In the genomic region with DNA sequence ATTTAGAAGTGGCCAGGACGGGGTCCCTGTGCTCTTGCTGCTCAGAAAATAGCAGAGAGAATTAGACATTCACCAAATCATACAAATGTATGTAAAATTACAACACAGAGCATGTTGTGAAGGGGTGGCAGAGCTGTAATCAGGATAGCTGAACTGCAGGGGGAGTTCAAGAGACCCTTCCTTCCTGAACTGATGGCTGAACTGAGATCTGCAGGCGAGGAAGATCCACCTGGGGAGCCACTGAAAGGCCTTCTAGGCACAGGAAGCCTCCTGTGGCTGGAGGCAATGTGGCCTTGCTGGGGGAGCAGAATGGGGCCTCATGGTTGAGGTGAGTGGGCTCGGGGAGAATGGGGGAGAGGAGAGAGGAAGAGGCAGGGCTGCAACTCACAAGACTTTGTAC, we compare ENCODE assay signal across 27 cellular contexts.
"Had no signal": no experiment of that assay in that cellular context is flagged by ENCODE, and none has a peak within 500 bp of the region (broad histone marks: within the 10 kb centered on the region; RNA-seq: fewer than 3 reads in every experiment).

No MANE protein-coding gene starts in this region.

- H3K27ac Mint-ChIP-seq: naive thymus-derived CD8-positive, alpha-beta T cell; nephron; progenitor cell of endocrine pancreas; stimulated activated memory B cell treated with anti-CD40 and anti-IgM and Interleukin-4, amounts not matched to agents 10 μg/mL and 1 μg/mL and 100 μg/mL, for 72 hours; stimulated activated naive CD8-positive, alpha-beta T cell treated with anti-CD3 and anti-CD28 coated beads, Interleukin-15, amount 100 ng/mL, for 72 hours; type B pancreatic cell had no signal

- H3K4me2 ChIP-seq: hepatocyte, smooth muscle cell had no signal

- H2AFZ ChIP-seq: hepatocyte had no signal

- H3K27me3 ChIP-seq: hepatocyte, left lung, right atrium auricular region, right lobe of liver, tibial nerve, vagina had no signal

- H3K36me3 ChIP-seq: heart right ventricle, left lung, lower lobe of right lung, right atrium auricular region, right lobe of liver, tibial nerve, vagina had no signal

- H3K79me2 ChIP-seq: hepatocyte had no signal

- H3K4me1 ChIP-seq: heart right ventricle, left lung, right atrium auricular region, right lobe of liver, tibial nerve, vagina had no signal

- H3K4me3 ChIP-seq: heart right ventricle, hepatocyte, left lung, lower lobe of right lung, right atrium auricular region, right lobe of liver, smooth muscle cell, tibial nerve, vagina had no signal

- H3K4me3 Mint-ChIP-seq: naive thymus-derived CD8-positive, alpha-beta T cell; nephron; neural crest cell; stimulated activated memory B cell treated with anti-CD40 and anti-IgM and Interleukin-4, amounts not matched to agents 10 μg/mL and 1 μg/mL and 100 μg/mL, for 72 hours; stimulated activated naive CD8-positive, alpha-beta T cell treated with anti-CD3 and anti-CD28 coated beads, Interleukin-15, amount 100 ng/mL, for 72 hours; type B pancreatic cell had no signal

- DNase-seq: heart right ventricle; kidney; left colon; left lung; lower lobe of right lung; mammary epithelial cell; mesenchymal stem cell; naive thymus-derived CD8-positive, alpha-beta T cell; nucleus accumbens; right lobe of liver; stimulated activated CD4-positive, alpha-beta T cell treated with anti-CD3 and anti-CD28 coated beads, Interleukin-1b, Interleukin-23, amount 100 ng/mL, for 48 hours; stimulated activated CD4-positive, alpha-beta T cell treated with anti-CD3 and anti-CD28 coated beads, Interleukin-2, amount 100 ng/mL, for 48 hours; stimulated activated CD4-positive, alpha-beta T cell treated with anti-CD3 and anti-CD28 coated beads, Interleukin-4, amount 100 ng/mL, for 4 hours; stimulated activated CD8-positive, alpha-beta memory T cell treated with anti-CD3 and anti-CD28 coated beads, Interleukin-4, amount 100 ng/mL, for 48 hours; stimulated activated naive CD4-positive, alpha-beta T cell treated with Interleukin-2 at 50 U/mL for 16 hours; stimulated activated naive CD8-positive, alpha-beta T cell treated with anti-CD3 and anti-CD28 coated beads, Interleukin-15, amount 100 ng/mL, for 72 hours; substantia nigra had no signal

- H3K27ac ChIP-seq: heart right ventricle, hepatocyte, left lung, lower lobe of right lung, right atrium auricular region, right lobe of liver, tibial nerve, vagina had no signal

- H3K36me3 Mint-ChIP-seq: naive thymus-derived CD8-positive, alpha-beta T cell; stimulated activated memory B cell treated with anti-CD40 and anti-IgM and Interleukin-4, amounts not matched to agents 10 μg/mL and 1 μg/mL and 100 μg/mL, for 72 hours; type B pancreatic cell had no signal

- H3K4me1 Mint-ChIP-seq: nephron; neural crest cell; stimulated activated naive CD8-positive, alpha-beta T cell treated with anti-CD3 and anti-CD28 coated beads, Interleukin-15, amount 100 ng/mL, for 72 hours had no signal

- H3K9me3 ChIP-seq: left lung, lower lobe of right lung, right atrium auricular region, right lobe of liver, vagina had no signal

- ATAC-seq: heart right ventricle; left colon; left lung; lower lobe of right lung; naive thymus-derived CD8-positive, alpha-beta T cell; right lobe of liver; stimulated activated memory B cell treated with anti-CD40 and anti-IgM and Interleukin-4, amounts not matched to agents 10 μg/mL and 1 μg/mL and 100 μg/mL, for 72 hours; stimulated activated naive CD8-positive, alpha-beta T cell treated with anti-CD3 and anti-CD28 coated beads, Interleukin-15, amount 100 ng/mL, for 72 hours had no signal
